In the genomic region with DNA sequence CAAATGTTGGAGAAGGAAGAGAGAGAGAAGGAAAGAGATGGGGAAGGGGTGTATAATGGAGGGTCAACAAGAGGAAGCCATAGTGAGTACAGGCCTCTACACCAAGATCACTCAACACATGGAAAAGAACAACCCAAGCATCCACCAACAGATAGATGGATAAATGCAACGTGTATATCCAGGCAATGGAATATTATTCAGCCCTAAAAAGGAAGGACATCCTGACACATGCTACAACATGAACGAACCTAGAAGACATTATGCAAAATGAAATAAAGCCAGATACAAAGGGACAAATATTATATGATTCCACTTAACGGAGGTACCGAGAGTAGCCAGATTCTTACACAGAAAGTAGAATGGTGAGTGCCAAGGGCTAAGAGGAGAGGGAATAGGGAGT, we compare ENCODE assay signal across 29 cellular contexts.
"Had no signal": no experiment of that assay in that cellular context is flagged by ENCODE, and none has a peak within 500 bp of the region (broad histone marks: within the 10 kb centered on the region; RNA-seq: fewer than 3 reads in every experiment).

No MANE protein-coding gene starts in this region.

- H3K4me3 Mint-ChIP-seq: stimulated activated effector memory CD8-positive, alpha-beta T cell treated with anti-CD3 and anti-CD28 coated beads, Interleukin-12 subunit alpha, Interleukin-12 subunit beta, amount 100 ng/mL, for 72 hours; stimulated activated memory B cell treated with anti-CD40 and anti-IgM and Interleukin-4, amounts not matched to agents 10 μg/mL and 1 μg/mL and 100 μg/mL, for 72 hours; stimulated activated naive B cell treated with anti-CD40 and anti-IgM and Interleukin-4, amounts not matched to agents 10 μg/mL and 1 μg/mL and 100 μg/mL, for 72 hours; stimulated activated naive CD8-positive, alpha-beta T cell treated with anti-CD3 and anti-CD28 coated beads, Interleukin-15, amount 100 ng/mL, for 72 hours; stimulated activated naive CD8-positive, alpha-beta T cell treated with anti-CD3 and anti-CD28 coated beads, Interleukin-15, Interleukin-2, amounts not matched to agents 100 ng/mL and 50 ng/mL, for 24 hours; type B pancreatic cell had no signal

- FAIRE-seq: urothelium cell line had no signal

- H3K27ac ChIP-seq: stomach, suprapubic skin, testis, thoracic aorta, thyroid gland, tibial artery, tibial nerve, transverse colon, upper lobe of left lung, upper lobe of right lung, uterus, vagina had no signal

- H3K36me3 ChIP-seq: stomach, suprapubic skin, thoracic aorta, thyroid gland, tibial artery, tibial nerve, transverse colon, upper lobe of left lung, upper lobe of right lung, uterus, vagina had no signal

- H3K27me3 ChIP-seq: testis, thyroid gland, transverse colon, upper lobe of left lung, uterus, vagina had no signal

- H3K27ac Mint-ChIP-seq: stimulated activated effector memory CD8-positive, alpha-beta T cell treated with anti-CD3 and anti-CD28 coated beads, Interleukin-12 subunit alpha, Interleukin-12 subunit beta, amount 100 ng/mL, for 72 hours; stimulated activated memory B cell treated with anti-CD40 and anti-IgM and Interleukin-4, amounts not matched to agents 10 μg/mL and 1 μg/mL and 100 μg/mL, for 72 hours; stimulated activated naive B cell treated with anti-CD40 and anti-IgM and Interleukin-4, amounts not matched to agents 10 μg/mL and 1 μg/mL and 100 μg/mL, for 72 hours; stimulated activated naive CD8-positive, alpha-beta T cell treated with anti-CD3 and anti-CD28 coated beads, Interleukin-15, Interleukin-2, amounts not matched to agents 100 ng/mL and 50 ng/mL, for 24 hours; type B pancreatic cell had no signal

- H3K36me3 Mint-ChIP-seq: stimulated activated effector memory CD8-positive, alpha-beta T cell treated with anti-CD3 and anti-CD28 coated beads, Interleukin-12 subunit alpha, Interleukin-12 subunit beta, amount 100 ng/mL, for 72 hours; stimulated activated memory B cell treated with anti-CD40 and anti-IgM and Interleukin-4, amounts not matched to agents 10 μg/mL and 1 μg/mL and 100 μg/mL, for 72 hours; stimulated activated naive B cell treated with anti-CD40 and anti-IgM and Interleukin-4, amounts not matched to agents 10 μg/mL and 1 μg/mL and 100 μg/mL, for 72 hours; type B pancreatic cell had no signal

- H3K9me3 Mint-ChIP-seq: stimulated activated effector memory CD8-positive, alpha-beta T cell treated with anti-CD3 and anti-CD28 coated beads, Interleukin-12 subunit alpha, Interleukin-12 subunit beta, amount 100 ng/mL, for 72 hours; stimulated activated naive B cell treated with anti-CD40 and anti-IgM and Interleukin-4, amounts not matched to agents 10 μg/mL and 1 μg/mL and 100 μg/mL, for 72 hours; stimulated activated naive CD8-positive, alpha-beta T cell treated with anti-CD3 and anti-CD28 coated beads, Interleukin-15, amount 100 ng/mL, for 72 hours; stimulated activated naive CD8-positive, alpha-beta T cell treated with anti-CD3 and anti-CD28 coated beads, Interleukin-15, Interleukin-2, amounts not matched to agents 100 ng/mL and 50 ng/mL, for 24 hours; type B pancreatic cell had no signal

- DNase-seq: stimulated activated CD4-positive, alpha-beta T cell treated with anti-CD3 and anti-CD28 coated beads, Interleukin-2, amount 100 ng/mL, for 48 hours; stimulated activated CD4-positive, alpha-beta T cell treated with anti-CD3 and anti-CD28 coated beads, Interleukin-4, amount 100 ng/mL, for 1 hour; stimulated activated CD4-positive, alpha-beta T cell treated with anti-CD3 and anti-CD28 coated beads, Interleukin-4, amount 100 ng/mL, for 24 hours; stimulated activated CD4-positive, alpha-beta T cell treated with anti-CD3 and anti-CD28 coated beads, Interleukin-4, amount 100 ng/mL, for 4 hours; stimulated activated CD8-positive, alpha-beta memory T cell treated with anti-CD3 and anti-CD28 coated beads, Interleukin-4, amount 100 ng/mL, for 48 hours; stimulated activated naive B cell treated with anti-CD40 and anti-IgM and Interleukin-4, amounts not matched to agents 10 μg/mL and 1 μg/mL and 100 μg/mL, for 72 hours; stimulated activated naive CD4-positive, alpha-beta T cell; stimulated activated naive CD4-positive, alpha-beta T cell treated with Interleukin-2 at 50 U/mL for 16 hours; stimulated activated naive CD8-positive, alpha-beta T cell treated with anti-CD3 and anti-CD28 coated beads, Interleukin-15, amount 100 ng/mL, for 72 hours; stimulated activated naive CD8-positive, alpha-beta T cell treated with anti-CD3 and anti-CD28 coated beads, Interleukin-15, Interleukin-2, amounts not matched to agents 100 U/mL and 50 U/mL, for 24 hours; stomach; substantia nigra; testis; thyroid gland; tibial artery; transverse colon; trophoblast cell; upper lobe of left lung; upper lobe of right lung; uterus had no signal

- H3K9me3 ChIP-seq: stomach, suprapubic skin, testis, thoracic aorta, thyroid gland, tibial artery, tibial nerve, transverse colon, upper lobe of left lung, upper lobe of right lung, uterus, vagina had no signal

- H3K4me1 ChIP-seq: stomach, thyroid gland, transverse colon, upper lobe of left lung, upper lobe of right lung, uterus had no signal

- H3K4me1 Mint-ChIP-seq: stimulated activated effector memory CD8-positive, alpha-beta T cell treated with anti-CD3 and anti-CD28 coated beads, Interleukin-12 subunit alpha, Interleukin-12 subunit beta, amount 100 ng/mL, for 72 hours; stimulated activated memory B cell treated with anti-CD40 and anti-IgM and Interleukin-4, amounts not matched to agents 10 μg/mL and 1 μg/mL and 100 μg/mL, for 72 hours; stimulated activated naive B cell treated with anti-CD40 and anti-IgM and Interleukin-4, amounts not matched to agents 10 μg/mL and 1 μg/mL and 100 μg/mL, for 72 hours; stimulated activated naive CD8-positive, alpha-beta T cell treated with anti-CD3 and anti-CD28 coated beads, Interleukin-15, amount 100 ng/mL, for 72 hours had no signal

- H3K27me3 Mint-ChIP-seq: stimulated activated naive CD8-positive, alpha-beta T cell treated with anti-CD3 and anti-CD28 coated beads, Interleukin-15, Interleukin-2, amounts not matched to agents 100 ng/mL and 50 ng/mL, for 24 hours had no signal

- ATAC-seq: stimulated activated effector memory CD8-positive, alpha-beta T cell treated with anti-CD3 and anti-CD28 coated beads, Interleukin-12 subunit alpha, Interleukin-12 subunit beta, amount 100 ng/mL, for 72 hours; stimulated activated memory B cell treated with anti-CD40 and anti-IgM and Interleukin-4, amounts not matched to agents 10 μg/mL and 1 μg/mL and 100 μg/mL, for 72 hours; stimulated activated naive B cell treated with anti-CD40 and anti-IgM and Interleukin-4, amounts not matched to agents 10 μg/mL and 1 μg/mL and 100 μg/mL, for 72 hours; stimulated activated naive CD8-positive, alpha-beta T cell treated with anti-CD3 and anti-CD28 coated beads, Interleukin-15, amount 100 ng/mL, for 72 hours; stimulated activated naive CD8-positive, alpha-beta T cell treated with anti-CD3 and anti-CD28 coated beads, Interleukin-15, Interleukin-2, amounts not matched to agents 100 U/mL and 50 U/mL, for 24 hours; upper lobe of right lung had no signal

- H3K4me3 ChIP-seq: stomach, suprapubic skin, testis, thoracic aorta, thyroid gland, tibial artery, tibial nerve, transverse colon, upper lobe of left lung, upper lobe of right lung, uterus, vagina had no signal
